Comparison of ENCODE assay signal across 1 cellular context in the genomic region with DNA sequence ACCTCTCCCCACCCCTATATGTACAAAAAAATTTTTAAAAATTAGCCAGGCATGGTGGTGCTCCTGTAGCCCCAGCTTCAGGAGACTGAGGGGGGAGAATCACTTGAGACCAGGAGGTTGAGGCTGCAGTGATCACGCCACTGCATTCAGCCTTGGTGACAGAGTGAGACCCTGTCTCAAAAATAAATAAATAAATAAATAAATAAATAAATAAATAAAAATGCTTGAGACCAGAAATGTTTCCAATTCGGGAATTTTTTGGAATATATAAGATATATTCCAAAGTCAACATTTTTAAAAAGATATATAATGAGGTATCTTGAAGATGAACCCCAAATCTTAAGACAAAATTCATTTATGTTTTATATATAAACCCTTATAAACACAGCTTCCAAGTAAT.
TF ChIP-seq lines count a peak whose summit lies in the region.

No MANE protein-coding gene starts in this region.

TF ChIP-seq in HEK293T, 16 proteins besides CTCF, POLR2A, EP300 and RAD21 (continued from another document):
- TF ChIP-seq LEF1 (IDR thresholded peaks at IDR 0.05; ENCODE audit: borderline replicate concordance) (no peak), NFRKB (IDR thresholded peaks at IDR 0.05) (no peak), L3MBTL2 (conservative IDR thresholded peaks at IDR 0.05) (no peak)
